In genomic region chr12:110124184-110124995, GRCh38 we compare ENCODE assay signal across 8 cellular contexts. TPM values are rescaled to one million over a fixed set of nuclear protein-coding genes. Genes with fewer than 3 reads are reported as not detected.
DNase-seq lines count a peak whose midpoint lies in the region; ATAC-seq lines count a peak whose summit lies in the region.

A gene with protein sequence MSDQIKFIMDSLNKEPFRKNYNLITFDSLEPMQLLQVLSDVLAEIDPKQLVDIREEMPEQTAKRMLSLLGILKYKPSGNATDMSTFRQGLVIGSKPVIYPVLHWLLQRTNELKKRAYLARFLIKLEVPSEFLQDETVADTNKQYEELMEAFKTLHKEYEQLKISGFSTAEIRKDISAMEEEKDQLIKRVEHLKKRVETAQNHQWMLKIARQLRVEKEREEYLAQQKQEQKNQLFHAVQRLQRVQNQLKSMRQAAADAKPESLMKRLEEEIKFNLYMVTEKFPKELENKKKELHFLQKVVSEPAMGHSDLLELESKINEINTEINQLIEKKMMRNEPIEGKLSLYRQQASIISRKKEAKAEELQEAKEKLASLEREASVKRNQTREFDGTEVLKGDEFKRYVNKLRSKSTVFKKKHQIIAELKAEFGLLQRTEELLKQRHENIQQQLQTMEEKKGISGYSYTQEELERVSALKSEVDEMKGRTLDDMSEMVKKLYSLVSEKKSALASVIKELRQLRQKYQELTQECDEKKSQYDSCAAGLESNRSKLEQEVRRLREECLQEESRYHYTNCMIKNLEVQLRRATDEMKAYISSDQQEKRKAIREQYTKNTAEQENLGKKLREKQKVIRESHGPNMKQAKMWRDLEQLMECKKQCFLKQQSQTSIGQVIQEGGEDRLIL (plus strand): TSS chr12:110124357. CDS start chr12:110127381, 3,024 bp downstream.

- peak; percentile 83 for ATAC-seq in GM19328 (IDR thresholded peaks at IDR 0.05; ENCODE audit: unreplicated experiment)
- ATAC-seq in HG03520 (IDR thresholded peaks at IDR 0.05; ENCODE audit: unreplicated experiment): peak; percentile 86
- peak; percentile 95 for ATAC-seq in left lobe of liver

- peak; percentile 100 for DNase-seq in AG20443 (ENCODE audit: low spot score)
- DNase-seq in NCI-H748 (lab: John Stamatoyannopoulos, UW; ENCODE audit: unreplicated experiment): peak; percentile 94
- peak; percentile 97 for DNase-seq in activated CD4-positive, alpha-beta T cell treated with anti-CD3 and anti-CD28 coated beads, Interleukin-2, amount 50 U/mL, for 1 hour
- peak; percentile 95 for DNase-seq in dedifferentiated amniotic fluid mesenchymal stem cell (ENCODE audit: extremely low spot score)
- peak; percentile 97 for DNase-seq in left lobe of liver (ENCODE audit: low spot score)
- DNase-seq in stimulated activated CD4-positive, alpha-beta T cell treated with anti-CD3 and anti-CD28 coated beads, Interleukin-2, amount 100 ng/mL, for 24 hours: peak; percentile 96 to 97

RNA-seq across cellular contexts. Expression of the gene that starts here (rescaled TPM):
- total RNA-seq in left lobe of liver: 2.3 TPM

Comparison
In these comparisons a context has a peak if more than half of its experiments do, and no peak if none do; other contexts are left out.
1. Peak in every context shown above with its lines: DNase-seq and ATAC-seq.